Comparison of ENCODE assay signal across 23 cellular contexts in the genomic region with DNA sequence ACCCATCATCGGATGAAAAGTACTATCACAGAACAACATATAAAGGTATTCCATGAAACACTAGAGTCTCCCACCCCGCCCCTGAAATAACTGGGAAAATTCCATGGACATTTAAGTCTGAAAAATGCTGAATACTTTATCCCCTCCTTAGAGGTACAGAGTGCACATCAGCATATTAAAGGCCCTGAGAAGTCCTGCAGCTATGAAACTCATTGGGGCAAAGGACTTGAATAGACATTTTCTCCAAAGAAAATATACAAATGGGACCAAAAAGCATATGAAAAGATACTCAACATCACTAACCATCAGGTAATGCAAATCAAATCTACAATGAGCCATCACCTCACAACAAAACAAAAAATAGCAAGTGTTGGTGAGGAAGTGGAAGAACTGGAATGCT. TPM values are rescaled to one million over a fixed set of nuclear protein-coding genes. Genes with fewer than 3 reads are reported as not detected.
DNase-seq lines count a peak whose midpoint lies in the region; ATAC-seq and TF ChIP-seq lines count a peak whose summit lies in the region.
"Had no signal": no experiment of that assay in that cellular context is flagged by ENCODE, and none has a peak within 500 bp of the region (broad histone marks: within the 10 kb centered on the region; RNA-seq: fewer than 3 reads in every experiment).

No MANE protein-coding gene starts in this region.

- ATAC-seq in activated T-cell treated with anti-CD3 and anti-CD28 coated beads, Interleukin-2, amount 50 U/mL, for 72 hours (replicated peaks in 1 of 2), result no peak
- ATAC-seq in activated CD8-positive, alpha-beta T cell treated with anti-CD3 and anti-CD28 coated beads, Interleukin-2, amount 10 ng/mL, durations not matched to agents 7 days and 5 days, result no peak
- ATAC-seq in naive thymus-derived CD8-positive, alpha-beta T cell, result no peak
- ATAC-seq in GM19395 (IDR thresholded peaks at IDR 0.05; ENCODE audit: unreplicated experiment), result no peak
- ATAC-seq: SK-N-SH treated with all-trans-retinoic acid at 6 μM for 48 hours had no signal

- no peak for DNase-seq in activated T-cell treated with anti-CD3 and anti-CD28 coated beads, Interleukin-2, amount 50 U/mL, for 72 hours
- DNase-seq in activated T-cell treated with anti-CD3 and anti-CD28 coated beads, Interleukin-2, amount 50 U/mL, for 1 hour, result no peak
- DNase-seq in H9 (no peak), glutamatergic neuron (no peak), trophoblast cell (no peak)
- no peak for DNase-seq in activated CD8-positive, alpha-beta T cell treated with anti-CD3 and anti-CD28 coated beads, Interleukin-2, amount 10 ng/mL, durations not matched to agents 7 days and 5 days
- DNase-seq in naive thymus-derived CD8-positive, alpha-beta T cell, result no peak
- DNase-seq: activated B cell treated with CpG ODN at 0.5 μM for 24 hours; activated effector memory CD4-positive, alpha-beta T cell treated with Interleukin-2 at 50 U/mL for 16 hours; amniotic stem cell; DMS 273 treated with DMSO at 0.1 percent for 48 hours; NCI-H1105 treated with DMSO at 0.1 percent for 48 hours; NCI-H2081; NCI-H345; NCI-H774; sigmoid colon; stimulated activated CD4-positive, alpha-beta T cell treated with anti-CD3 and anti-CD28 coated beads, Interleukin-15, amount 100 ng/mL, for 24 hours; tibial artery had no signal

- H3K36me3 ChIP-seq in trophoblast cell (ENCODE audit: control insufficient read depth in 1 of 2, insufficient read depth in 2 of 2, low read length in 2 of 2), result peaks cover 10 to 13% of the 10 kb centered on the region in 2 experiments

- H3K23ac ChIP-seq in H9 (ENCODE audit: insufficient read length, low read depth, low read length) (no peak overlapping the region), trophoblast cell (ENCODE audit: low read length) (no peak overlapping the region)

- peak overlapping the region; percentile 21 for H3K27ac Mint-ChIP-seq in activated T-cell treated with anti-CD3 and anti-CD28 coated beads, Interleukin-2, amount 50 U/mL, for 72 hours
- H3K27ac Mint-ChIP-seq in H9 (peak overlapping the region in 2 of 3 experiments; percentile 4 to 61; a peak in 1 of 7 replicates), glutamatergic neuron (ENCODE audit: unreplicated experiment) (no peak overlapping the region)
- peak overlapping the region; percentile 27 for H3K27ac Mint-ChIP-seq in activated CD8-positive, alpha-beta T cell treated with anti-CD3 and anti-CD28 coated beads, Interleukin-2, amount 10 ng/mL, durations not matched to agents 7 days and 5 days
- H3K27ac Mint-ChIP-seq in naive thymus-derived CD8-positive, alpha-beta T cell, result peak overlapping the region in 6 of 10 donors; percentile 16 to 84 (median 36)
- H3K27ac Mint-ChIP-seq: activated B cell treated with CpG ODN at 0.5 μM for 24 hours; progenitor cell of endocrine pancreas; stimulated activated naive CD8-positive, alpha-beta T cell treated with anti-CD3 and anti-CD28 coated beads, Interleukin-15, Interleukin-2, amounts not matched to agents 100 ng/mL and 50 ng/mL, for 24 hours had no signal

- H3K4me1 ChIP-seq in H9 (ENCODE audit: insufficient read depth, low read length), result no peaks in the 10 kb centered on the region
- H3K4me1 ChIP-seq in trophoblast cell (ENCODE audit: control insufficient read depth in 1 of 2, insufficient read depth in 2 of 2, low read length in 2 of 2), result peaks cover 0 to 4% of the 10 kb centered on the region in 2 experiments

- POLR2A ChIA-PET in activated CD8-positive, alpha-beta T cell treated with anti-CD3 and anti-CD28 coated beads, Interleukin-2, amount 10 ng/mL, durations not matched to agents 7 days and 5 days (lab: Charles Lee), result no interaction called here
- POLR2A ChIA-PET in naive thymus-derived CD8-positive, alpha-beta T cell (lab: Charles Lee), result no interaction called here

- H2BK5ac ChIP-seq in H9 (ENCODE audit: insufficient read length, low read length), result no peak overlapping the region
- H2BK5ac ChIP-seq in trophoblast cell (ENCODE audit: low read depth, low read length, poor library complexity), result no peak overlapping the region

- H3K27me3 Mint-ChIP-seq in activated T-cell treated with anti-CD3 and anti-CD28 coated beads, Interleukin-2, amount 50 U/mL, for 72 hours (ENCODE audit: low read depth), result no peaks in the 10 kb centered on the region
- H3K27me3 Mint-ChIP-seq in H9 (ENCODE audit: low read depth) (no peaks in the 10 kb centered on the region), glutamatergic neuron (ENCODE audit: unreplicated experiment) (no peaks in the 10 kb centered on the region)
- H3K27me3 Mint-ChIP-seq in activated CD8-positive, alpha-beta T cell treated with anti-CD3 and anti-CD28 coated beads, Interleukin-2, amount 10 ng/mL, durations not matched to agents 7 days and 5 days (ENCODE audit: low read depth), result no peaks in the 10 kb centered on the region
- H3K27me3 Mint-ChIP-seq in naive thymus-derived CD8-positive, alpha-beta T cell, result no peaks in the 10 kb centered on the region
- H3K27me3 Mint-ChIP-seq: activated B cell treated with CpG ODN at 0.5 μM for 24 hours; progenitor cell of endocrine pancreas; stimulated activated naive CD8-positive, alpha-beta T cell treated with anti-CD3 and anti-CD28 coated beads, Interleukin-15, Interleukin-2, amounts not matched to agents 100 ng/mL and 50 ng/mL, for 24 hours had no signal

- H3K4me3 Mint-ChIP-seq in activated T-cell treated with anti-CD3 and anti-CD28 coated beads, Interleukin-2, amount 50 U/mL, for 72 hours, result peak overlapping the region in 1 of 2 donors; percentile 41
- H3K4me3 Mint-ChIP-seq in H9, result no peak overlapping the region
- no peak overlapping the region for H3K4me3 Mint-ChIP-seq in activated CD8-positive, alpha-beta T cell treated with anti-CD3 and anti-CD28 coated beads, Interleukin-2, amount 10 ng/mL, durations not matched to agents 7 days and 5 days
- H3K4me3 Mint-ChIP-seq in naive thymus-derived CD8-positive, alpha-beta T cell, result peak overlapping the region in 2 of 10 donors; percentile 2 to 44
- no peak overlapping the region for H3K4me3 Mint-ChIP-seq in glutamatergic neuron (ENCODE audit: unreplicated experiment)
- H3K4me3 Mint-ChIP-seq: activated B cell treated with CpG ODN at 0.5 μM for 24 hours; stimulated activated naive CD8-positive, alpha-beta T cell treated with anti-CD3 and anti-CD28 coated beads, Interleukin-15, Interleukin-2, amounts not matched to agents 100 ng/mL and 50 ng/mL, for 24 hours had no signal

- no peak overlapping the region for H2AK5ac ChIP-seq in H9 (ENCODE audit: insufficient read length, low read length)
- no peak overlapping the region for H2AK5ac ChIP-seq in trophoblast cell (ENCODE audit: low read length)

- CTCF ChIA-PET in activated CD8-positive, alpha-beta T cell treated with anti-CD3 and anti-CD28 coated beads, Interleukin-2, amount 10 ng/mL, durations not matched to agents 7 days and 5 days (lab: Charles Lee), result no interaction called here

- no peak overlapping the region for H4K12ac ChIP-seq in trophoblast cell (ENCODE audit: low read depth, low read length)

- H3K4me2 ChIP-seq in H9 (ENCODE audit: insufficient read depth, insufficient read length, low read length), result no peak overlapping the region
- H3K4me2 ChIP-seq in trophoblast cell (ENCODE audit: low read length), result no peak overlapping the region

- no peak overlapping the region for H3K56ac ChIP-seq in H9 (ENCODE audit: insufficient read length, low read depth, low read length)

- H3K79me1 ChIP-seq in H9 (ENCODE audit: insufficient read depth, low read depth, low read length, poor library complexity, severe bottlenecking) (no peaks in the 10 kb centered on the region), trophoblast cell (ENCODE audit: low read length) (no peaks in the 10 kb centered on the region)

- H3K79me2 ChIP-seq in H9 (ENCODE audit: insufficient read depth, low read length), result no peaks in the 10 kb centered on the region
- H3K79me2 ChIP-seq in trophoblast cell (ENCODE audit: control insufficient read depth, insufficient read depth, low read length, poor library complexity), result no peaks in the 10 kb centered on the region

- H4K5ac ChIP-seq in H9 (ENCODE audit: insufficient read length, low read depth, low read length), result no peak overlapping the region

- H3K27ac ChIP-seq in H9 (ENCODE audit: insufficient read length, low read depth, low read length), result no peak overlapping the region
- H3K27ac ChIP-seq in trophoblast cell (ENCODE audit: low read depth, low read length), result no peak overlapping the region

- no peak overlapping the region for H2AFZ ChIP-seq in H9 (ENCODE audit: low read length)
- no peak overlapping the region for H2AFZ ChIP-seq in trophoblast cell (ENCODE audit: insufficient read depth, low read length, poor library complexity)

- H4K20me1 ChIP-seq in H9 (ENCODE audit: control insufficient read depth, insufficient read depth, insufficient read length), result no peaks in the 10 kb centered on the region

- H4K8ac ChIP-seq in H9 (replicated peaks; ENCODE audit: insufficient read length, low read depth, low read length) (no peak overlapping the region), trophoblast cell (ENCODE audit: low read depth, low read length) (no peak overlapping the region)

- no peaks in the 10 kb centered on the region for H3K9me3 Mint-ChIP-seq in activated T-cell treated with anti-CD3 and anti-CD28 coated beads, Interleukin-2, amount 50 U/mL, for 72 hours
- H3K9me3 Mint-ChIP-seq in H9 (no peaks in the 10 kb centered on the region), glutamatergic neuron (ENCODE audit: unreplicated experiment) (peaks cover 2% of the 10 kb centered on the region)
- H3K9me3 Mint-ChIP-seq in activated CD8-positive, alpha-beta T cell treated with anti-CD3 and anti-CD28 coated beads, Interleukin-2, amount 10 ng/mL, durations not matched to agents 7 days and 5 days (ENCODE audit: insufficient read depth), result no peaks in the 10 kb centered on the region
- no peaks in the 10 kb centered on the region for H3K9me3 Mint-ChIP-seq in naive thymus-derived CD8-positive, alpha-beta T cell
- H3K9me3 Mint-ChIP-seq: activated B cell treated with CpG ODN at 0.5 μM for 24 hours; stimulated activated naive CD8-positive, alpha-beta T cell treated with anti-CD3 and anti-CD28 coated beads, Interleukin-15, Interleukin-2, amounts not matched to agents 100 ng/mL and 50 ng/mL, for 24 hours had no signal

- H2BK20ac ChIP-seq in H9 (ENCODE audit: low read depth, low read length, poor library complexity, severe bottlenecking), result no peak overlapping the region

- H3T11ph ChIP-seq in H9 (ENCODE audit: low read length), result no peak overlapping the region

- no peak overlapping the region for H3K4ac ChIP-seq in H9 (ENCODE audit: low read depth, low read length)
- H3K4ac ChIP-seq in trophoblast cell (ENCODE audit: low read depth, low read length), result no peak overlapping the region

- H2BK120ac ChIP-seq in H9 (ENCODE audit: low read depth, low read length, poor library complexity, severe bottlenecking), result no peak overlapping the region
- no peak overlapping the region for H2BK120ac ChIP-seq in trophoblast cell (ENCODE audit: insufficient read depth, low read length, poor library complexity)

- no peak overlapping the region for H2BK12ac ChIP-seq in H9 (ENCODE audit: insufficient read length, low read depth, low read length)
- H2BK12ac ChIP-seq in trophoblast cell (ENCODE audit: low read length), result no peak overlapping the region

- H4K91ac ChIP-seq in H9 (ENCODE audit: insufficient read length, low read depth, low read length) (no peak overlapping the region), trophoblast cell (ENCODE audit: low read depth, low read length) (no peak overlapping the region)

- H3K9ac ChIP-seq in H9 (ENCODE audit: extremely low read depth, insufficient read length, low read length) (no peak overlapping the region), trophoblast cell (ENCODE audit: low read length) (no peak overlapping the region)
- H3K9ac ChIP-seq: BLaER1 treated with 17β-estradiol and CSF1 and Interleukin-3, amounts not matched to agents 10 nM and 100 nM had no signal

- no peaks in the 10 kb centered on the region for H3K9me3 ChIP-seq in H9 (ENCODE audit: control insufficient read depth, low read depth, low read length)
- no peaks in the 10 kb centered on the region for H3K9me3 ChIP-seq in trophoblast cell (ENCODE audit: insufficient read depth, low read depth, low read length)
- H3K9me3 ChIP-seq: sigmoid colon, tibial artery had no signal

- WGBS in H9 (ENCODE audit: extremely low coverage, insufficient read length, low lambda C conversion rate), result no CpG with 5 or more reads among the region's 2 CpGs
- WGBS in trophoblast cell (ENCODE audit: extremely low coverage, insufficient coverage, insufficient read length), result no CpG with 5 or more reads among the region's 2 CpGs

- H3K27me3 ChIP-seq in H9 (ENCODE audit: insufficient read depth, low read length) (no peaks in the 10 kb centered on the region; the same call in 1 of the 2 replicates), trophoblast cell (ENCODE audit: insufficient read depth, low read length) (no peaks in the 10 kb centered on the region)
- H3K27me3 ChIP-seq: BLaER1 treated with 17β-estradiol and CSF1 and Interleukin-3, amounts not matched to agents 10 nM and 100 nM; sigmoid colon; tibial artery had no signal

- no peaks in the 10 kb centered on the region for H3K23me2 ChIP-seq in H9 (ENCODE audit: insufficient read length, low read depth, low read length, poor library complexity, severe bottlenecking)

- H3K14ac ChIP-seq in H9 (ENCODE audit: insufficient read depth, low read length) (no peak overlapping the region), trophoblast cell (ENCODE audit: low read length) (no peak overlapping the region)

- no peak overlapping the region for H3K4me3 ChIP-seq in trophoblast cell (ENCODE audit: low read depth, low read length)
- H3K4me3 ChIP-seq: BLaER1 treated with 17β-estradiol and CSF1 and Interleukin-3, amounts not matched to agents 10 nM and 100 nM; sigmoid colon; tibial artery had no signal

- H3K18ac ChIP-seq in H9 (ENCODE audit: insufficient read length, low read depth, low read length), result no peak overlapping the region
- no peak overlapping the region for H3K18ac ChIP-seq in trophoblast cell (ENCODE audit: low read length)

- no peak overlapping the region for H2BK15ac ChIP-seq in H9 (ENCODE audit: low read depth, low read length)

- H3K4me1 Mint-ChIP-seq in activated T-cell treated with anti-CD3 and anti-CD28 coated beads, Interleukin-2, amount 50 U/mL, for 72 hours (ENCODE audit: low read depth), result peaks cover 32% of the 10 kb centered on the region
- H3K4me1 Mint-ChIP-seq in H9 (peaks cover 0 to 3% of the 10 kb centered on the region in 2 experiments; a peak in 2 of 4 replicates), glutamatergic neuron (ENCODE audit: low read depth, unreplicated experiment) (peaks cover 13% of the 10 kb centered on the region)
- H3K4me1 Mint-ChIP-seq in activated CD8-positive, alpha-beta T cell treated with anti-CD3 and anti-CD28 coated beads, Interleukin-2, amount 10 ng/mL, durations not matched to agents 7 days and 5 days (ENCODE audit: low read depth), result peaks cover 63% of the 10 kb centered on the region
- H3K4me1 Mint-ChIP-seq in naive thymus-derived CD8-positive, alpha-beta T cell, result peaks cover 37 to 50% (median 43%) of the 10 kb centered on the region in 4 donors

- TF ChIP-seq CTCF in H9 (conservative IDR thresholded peaks at IDR 0.05) (no peak), glutamatergic neuron (IDR thresholded peaks at IDR 0.05; ENCODE audit: partially characterized antibody, unreplicated experiment) (no peak)

- H3K36me3 Mint-ChIP-seq in activated T-cell treated with anti-CD3 and anti-CD28 coated beads, Interleukin-2, amount 50 U/mL, for 72 hours (ENCODE audit: insufficient read depth in 2 of 2), result peaks cover 9 to 16% of the 10 kb centered on the region in 2 donors
- H3K36me3 Mint-ChIP-seq in H9 (ENCODE audit: insufficient read depth in 1 of 3, low read depth in 3 of 3), result peaks cover 22 to 45% (median 26%) of the 10 kb centered on the region in 3 experiments
- peaks cover 80% of the 10 kb centered on the region for H3K36me3 Mint-ChIP-seq in activated CD8-positive, alpha-beta T cell treated with anti-CD3 and anti-CD28 coated beads, Interleukin-2, amount 10 ng/mL, durations not matched to agents 7 days and 5 days (ENCODE audit: low read depth)
- H3K36me3 Mint-ChIP-seq in naive thymus-derived CD8-positive, alpha-beta T cell, result peaks cover 4 to 69% (median 43%) of the 10 kb centered on the region in 3 donors
- peaks cover 5% of the 10 kb centered on the region for H3K36me3 Mint-ChIP-seq in glutamatergic neuron (ENCODE audit: unreplicated experiment)

RNA-seq across cellular contexts. Expression of a gene that starts 18.9 kb away (rescaled TPM):
- 10 to 100 TPM; 53.0 to 75.2 TPM for total RNA-seq in activated T-cell treated with anti-CD3 and anti-CD28 coated beads, Interleukin-2, amount 50 U/mL, for 72 hours
- total RNA-seq in H9 (2021), result 64.4 and 71.3 TPM in 2 replicates
- total RNA-seq in activated CD8-positive, alpha-beta T cell treated with anti-CD3 and anti-CD28 coated beads, Interleukin-2, amount 10 ng/mL, durations not matched to agents 7 days and 5 days, result 100 to 1,000 TPM; 102 to 106 TPM
- total RNA-seq in naive thymus-derived CD8-positive, alpha-beta T cell, result 10 to 100 TPM; 42.2 to 42.3 TPM
- polyA plus RNA-seq in naive thymus-derived CD8-positive, alpha-beta T cell, result 10 to 100 TPM; 16.6 to 19.9 (median 18.7) TPM
- total RNA-seq in glutamatergic neuron (ENCODE audit: unreplicated experiment), result 51.4 TPM
- 48.2 and 48.7 TPM in 2 replicates for polyA plus RNA-seq in trophoblast cell (2013)
